ENCODE assay signal across 29 cellular contexts in genomic region chr4:145423017-145423708, GRCh38.
"Had no signal": no experiment of that assay in that cellular context is flagged by ENCODE, and none has a peak within 500 bp of the region (broad histone marks: within the 10 kb centered on the region; RNA-seq: fewer than 3 reads in every experiment).

No MANE protein-coding gene starts in this region.

- H3K9me3 ChIP-seq: body of pancreas, MG63, SJSA1 had no signal

- H3K36me3 ChIP-seq: ascending aorta, MG63, SJSA1 had no signal

- ATAC-seq: activated CD8-positive, alpha-beta memory T cell treated with anti-CD3 and anti-CD28 coated beads, Interleukin-2, amount 10 ng/mL, durations not matched to agents 7 days and 5 days; activated naive CD4-positive, alpha-beta T cell treated with anti-CD3 and anti-CD28 coated beads, Interleukin-2, amount 50 U/mL, for 72 hours; activated naive CD8-positive, alpha-beta T cell treated with anti-CD3 and anti-CD28 coated beads, Interleukin-2, amount 50 U/mL, for 24 hours; body of pancreas; K562; SK-N-SH treated with all-trans-retinoic acid at 6 μM for 48 hours; WTC11 had no signal

- H3K4me1 ChIP-seq: ascending aorta, SJSA1 had no signal

- H3K4me1 Mint-ChIP-seq: activated CD8-positive, alpha-beta memory T cell treated with anti-CD3 and anti-CD28 coated beads, Interleukin-2, amount 10 ng/mL, durations not matched to agents 7 days and 5 days; activated naive CD8-positive, alpha-beta T cell treated with anti-CD3 and anti-CD28 coated beads, Interleukin-2, amount 50 U/mL, for 24 hours had no signal

- DNase-seq: activated CD4-positive, alpha-beta T cell treated with anti-CD3 and anti-CD28 coated beads for 48 hours; activated CD4-positive, alpha-beta T cell treated with anti-CD3 and anti-CD28 coated beads, Interleukin-2, amount 50 U/mL, for 4 hours; activated CD4-positive, CD25-positive, alpha-beta regulatory T cell treated with anti-CD3 and anti-CD28 coated beads, Interleukin-2, amount 50 U/mL, for 72 hours; activated CD8-positive, alpha-beta memory T cell treated with anti-CD3 and anti-CD28 coated beads, Interleukin-2, amount 10 ng/mL, durations not matched to agents 7 days and 5 days; activated effector memory CD4-positive, alpha-beta T cell treated with anti-CD3 and anti-CD28 coated beads, Interleukin-2, amount 50 U/mL, for 16 hours; activated naive CD4-positive, alpha-beta T cell treated with Interleukin-2 at 50 U/mL for 16 hours; activated naive CD8-positive, alpha-beta T cell treated with anti-CD3 and anti-CD28 coated beads, Interleukin-2, amount 50 U/mL, for 24 hours; activated T-cell treated with anti-CD3 and anti-CD28 coated beads, Interleukin-2, amount 50 U/mL, for 24 hours; amniotic stem cell; body of pancreas; MG63; MV-4-11; NCI-H1092 treated with DMSO at 0.1 percent for 48 hours; NCI-H1417 treated with DMSO at 0.1 percent for 48 hours; NCI-H1694; NCI-H2029; NCI-H2107; NCI-H510A treated with DMSO at 0.1 percent for 48 hours; NCI-H69; NK-92 treated with Interleukin-12 subunit alpha and Interleukin-12 subunit beta, amount 100 ng/mL, for 24 hours; SHP77; SW 1271 had no signal

- H3K4me3 Mint-ChIP-seq: activated CD8-positive, alpha-beta memory T cell treated with anti-CD3 and anti-CD28 coated beads, Interleukin-2, amount 10 ng/mL, durations not matched to agents 7 days and 5 days; activated naive CD8-positive, alpha-beta T cell treated with anti-CD3 and anti-CD28 coated beads, Interleukin-2, amount 50 U/mL, for 24 hours; activated T-cell treated with anti-CD3 and anti-CD28 coated beads, Interleukin-2, amount 50 U/mL, for 24 hours; activated T-helper 1 cell treated with anti-CD3 and anti-CD28 coated beads, Interleukin-12 subunit alpha, Interleukin-12 subunit beta, Interleukin-2, Interleukin-4 antibody, amounts not matched to agents 30 ng/mL and 10 ng/mL and 1 ng/mL, durations not matched to agents 14 hours and 24 hours and 36 hours; WTC11 had no signal

- H3K27ac ChIP-seq: ascending aorta, body of pancreas, SJSA1 had no signal

- H3K36me3 Mint-ChIP-seq: activated CD8-positive, alpha-beta memory T cell treated with anti-CD3 and anti-CD28 coated beads, Interleukin-2, amount 10 ng/mL, durations not matched to agents 7 days and 5 days had no signal

- H3K27me3 ChIP-seq: ascending aorta, body of pancreas, MG63, SJSA1 had no signal

- H3K27ac Mint-ChIP-seq: activated CD8-positive, alpha-beta memory T cell treated with anti-CD3 and anti-CD28 coated beads, Interleukin-2, amount 10 ng/mL, durations not matched to agents 7 days and 5 days; activated naive CD4-positive, alpha-beta T cell treated with anti-CD3 and anti-CD28 coated beads, Interleukin-2, amount 50 U/mL, for 72 hours; activated naive CD8-positive, alpha-beta T cell treated with anti-CD3 and anti-CD28 coated beads, Interleukin-2, amount 50 U/mL, for 24 hours; activated T-cell treated with anti-CD3 and anti-CD28 coated beads, Interleukin-2, amount 50 U/mL, for 24 hours; activated T-helper 1 cell treated with anti-CD3 and anti-CD28 coated beads, Interleukin-12 subunit alpha, Interleukin-12 subunit beta, Interleukin-2, Interleukin-4 antibody, amounts not matched to agents 30 ng/mL and 10 ng/mL and 1 ng/mL, durations not matched to agents 14 hours and 24 hours and 36 hours; WTC11 had no signal

- H3K4me3 ChIP-seq: ascending aorta, body of pancreas, K562, MG63, SJSA1 had no signal

- H3K27me3 Mint-ChIP-seq: activated CD8-positive, alpha-beta memory T cell treated with anti-CD3 and anti-CD28 coated beads, Interleukin-2, amount 10 ng/mL, durations not matched to agents 7 days and 5 days had no signal

- H3K9me3 Mint-ChIP-seq: activated naive CD8-positive, alpha-beta T cell treated with anti-CD3 and anti-CD28 coated beads, Interleukin-2, amount 50 U/mL, for 24 hours had no signal
